ENCODE assay signal across 16 cellular contexts in genomic region chr9:130930804-130931349, GRCh38. TPM values are rescaled to one million over a fixed set of nuclear protein-coding genes. Genes with fewer than 3 reads are reported as not detected.
A peak's percentile ranks its signal among the peaks of the same experiment; 100 is the strongest.
DNase-seq lines count a peak whose midpoint lies in the region; ATAC-seq and TF ChIP-seq lines count a peak whose summit lies in the region.
"Had no signal": no experiment of that assay in that cellular context is flagged by ENCODE, and none has a peak within 500 bp of the region (broad histone marks: within the 10 kb centered on the region; RNA-seq: fewer than 3 reads in every experiment).

No MANE protein-coding gene starts in this region.

- DNase-seq in RWPE2 (ENCODE audit: low spot score) (no peak), islet precursor cell (peak; percentile 40), NCI-H146 treated with DMSO at 0.1 percent for 48 hours (lab: John Stamatoyannopoulos, UW; ENCODE audit: unreplicated experiment) (no peak)
- DNase-seq: 8988T, AML-193, C1 segment of cervical spinal cord, GDM1, HFFc6 had no signal

- CTCF ChIA-PET in HEK293 (lab: Yijun Ruan, JAX): interaction anchor here (1.0 kb wide), 1 partner anchor 60 kb away, joined by 3 read pairs; no protein-coding TSS in a partner anchor

- H3K9ac ChIP-seq in BLaER1: no peak overlapping the region

- H3K27me3 ChIP-seq in BLaER1: peaks cover 28% of the 10 kb centered on the region
- H3K27me3 ChIP-seq in RWPE2 (ENCODE audit: insufficient read depth, poor library complexity, severe bottlenecking): no peaks in the 10 kb centered on the region
- peaks cover 36% of the 10 kb centered on the region for H3K27me3 ChIP-seq in gastroesophageal sphincter

- H3K27ac ChIP-seq in BLaER1 (no peak overlapping the region), HEK293 (ENCODE audit: extremely low read depth, low read depth, low read length) (no peak overlapping the region), RWPE2 (ENCODE audit: poor library complexity, severe bottlenecking) (peak overlapping the region; percentile 70), gastroesophageal sphincter (no peak overlapping the region)

- POLR2A ChIA-PET in HEK293 (lab: Yijun Ruan, JAX): no interaction called here

- no peaks in the 10 kb centered on the region for H3K9me3 ChIP-seq in BLaER1
- no peaks in the 10 kb centered on the region for H3K9me3 ChIP-seq in HEK293 (ENCODE audit: control insufficient read depth, insufficient read depth, low read depth, low read length)
- H3K9me3 ChIP-seq in RWPE2 (ENCODE audit: severe bottlenecking): peaks cover 2% of the 10 kb centered on the region
- H3K9me3 ChIP-seq in gastroesophageal sphincter: no peaks in the 10 kb centered on the region
- H3K9me3 ChIP-seq: HAP-1 had no signal

- TF ChIP-seq CTCF in HEK293 (tag by site-specific recombination; IDR thresholded peaks at IDR 0.05): no peak
- no peak for TF ChIP-seq CTCF in RWPE2 (IDR thresholded peaks at IDR 0.05; ENCODE audit: poor library complexity, severe bottlenecking)
- no peak for TF ChIP-seq CTCF in gastroesophageal sphincter (IDR thresholded peaks at IDR 0.05)

- H3K36me3 ChIP-seq in BLaER1 (no peaks in the 10 kb centered on the region), HEK293 (ENCODE audit: control insufficient read depth in 2 of 2, insufficient read depth in 1 of 2, low read length in 2 of 2) (no peaks in the 10 kb centered on the region), RWPE2 (ENCODE audit: low read depth) (no peaks in the 10 kb centered on the region), gastroesophageal sphincter (no peaks in the 10 kb centered on the region)
- H3K36me3 ChIP-seq: HAP-1 had no signal

- H3K4me1 ChIP-seq in BLaER1 (peaks cover 100% of the 10 kb centered on the region), HEK293 (ENCODE audit: control insufficient read depth, insufficient read depth, low read length) (peaks cover 3% of the 10 kb centered on the region; the same call in 1 of the 2 replicates), RWPE2 (ENCODE audit: insufficient read depth, poor library complexity, severe bottlenecking) (peaks cover 44% of the 10 kb centered on the region), gastroesophageal sphincter (peaks cover 0 to 51% (median 6%) of the 10 kb centered on the region in 3 donors)
- H3K4me1 ChIP-seq: HAP-1 had no signal

- no peak for TF ChIP-seq EP300 in gastroesophageal sphincter (IDR thresholded peaks at IDR 0.05)

- ATAC-seq in RWPE2 (ENCODE audit: low read depth): no peak
- ATAC-seq in gastroesophageal sphincter: no peak
- no peak for ATAC-seq in GM18907 (IDR thresholded peaks at IDR 0.05; ENCODE audit: unreplicated experiment)
- ATAC-seq: GM23338, HepG2 had no signal

- peak overlapping the region; percentile 99 for H3K4me2 ChIP-seq in BLaER1
- H3K4me2 ChIP-seq: GM23338 had no signal

- H3K4me3 ChIP-seq in BLaER1 (no peak overlapping the region), HEK293 (ENCODE audit: low read depth, low read length) (no peak overlapping the region), RWPE2 (ENCODE audit: severe bottlenecking) (no peak overlapping the region), gastroesophageal sphincter (no peak overlapping the region)
- H3K4me3 ChIP-seq: GM23338, HAP-1 had no signal

- 40 to 100% methylated on average over 1 to 2 of the region's 15 CpGs for WGBS in gastroesophageal sphincter (ENCODE audit: low coverage in 1 of 2), 2 donors

- peaks cover 66% of the 10 kb centered on the region for H4K20me1 ChIP-seq in BLaER1

- TF ChIP-seq POLR2A in gastroesophageal sphincter (IDR thresholded peaks at IDR 0.05): no peak

TF ChIP-seq in HEK293, 187 proteins besides CTCF, POLR2A, EP300 and RAD21:
- TF ChIP-seq GLIS1 (tag by site-specific recombination; IDR thresholded peaks at IDR 0.05) (no peak), ZNF157 (tag by site-specific recombination; IDR thresholded peaks at IDR 0.05) (no peak), ZNF514 (tag by site-specific recombination; IDR thresholded peaks at IDR 0.05) (no peak), ZNF16 (tag by site-specific recombination; IDR thresholded peaks at IDR 0.05; ENCODE audit: low read depth) (no peak), TRIM28 (IDR thresholded peaks at IDR 0.05; ENCODE audit: borderline replicate concordance, low read length) (no peak), GLIS2 (tag by site-specific recombination; IDR thresholded peaks at IDR 0.05) (no peak), ZNF624 (tag by site-specific recombination; IDR thresholded peaks at IDR 0.05) (no peak), SCRT1 (tag by site-specific recombination; IDR thresholded peaks at IDR 0.05; ENCODE audit: borderline replicate concordance) (peak; percentile 91), ZNF335 (tag by site-specific recombination; conservative IDR thresholded peaks at IDR 0.05) (no peak), SCRT2 (tag by site-specific recombination; IDR thresholded peaks at IDR 0.05) (peak; percentile 97)

RNA-seq across cellular contexts. Expression of gene FIBCD1, which starts 8.2 kb away (rescaled TPM):
- 1 to 10 TPM in 2 of 4 donors, not detected in 2; 1.4 to 1.7 TPM for total RNA-seq in gastroesophageal sphincter
- total RNA-seq: CD4-positive, alpha-beta memory T cell had no signal

RNA-seq across cellular contexts. Expression of gene QRFP, which starts 34.3 kb away (rescaled TPM):
- total RNA-seq in gastroesophageal sphincter: not detected
- total RNA-seq: CD4-positive, alpha-beta memory T cell; GM23338; HepG2; HFFc6 had no signal
